10 cellular contexts compared by ENCODE assay signal in the genomic region with DNA sequence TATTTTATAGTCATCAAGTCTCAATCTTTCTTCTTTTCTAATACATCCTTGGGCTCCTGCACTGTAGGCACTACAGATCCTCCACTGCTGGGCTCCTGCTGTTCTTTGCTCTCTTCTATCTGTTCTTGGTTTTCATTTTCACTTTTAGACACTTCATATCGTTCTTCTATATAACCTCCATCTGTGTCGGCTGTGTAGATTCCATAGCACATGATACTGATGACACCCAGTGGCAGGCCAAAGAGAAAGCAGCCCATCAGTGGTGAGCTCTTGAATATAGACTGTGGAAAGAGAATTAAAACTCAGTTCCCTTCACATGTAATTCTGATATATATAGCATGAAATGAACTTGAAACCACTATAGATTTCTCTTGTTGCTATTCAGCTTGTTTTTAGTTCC. TPM values are rescaled to one million over a fixed set of nuclear protein-coding genes. Genes with fewer than 3 reads are reported as not detected.
A peak's percentile ranks its signal among the peaks of the same experiment; 100 is the strongest.
DNase-seq lines count a peak whose midpoint lies in the region; ATAC-seq and TF ChIP-seq lines count a peak whose summit lies in the region.
"Had no signal": no experiment of that assay in that cellular context is flagged by ENCODE, and none has a peak within 500 bp of the region (broad histone marks: within the 10 kb centered on the region; RNA-seq: fewer than 3 reads in every experiment).

No MANE protein-coding gene starts in this region.

- TF ChIP-seq CTCF in OCI-LY1 (IDR thresholded peaks at IDR 0.05; ENCODE audit: low read length) = peak; percentile 20; the same call in 1 of the 2 replicates
- no peak for TF ChIP-seq CTCF in lower leg skin (IDR thresholded peaks at IDR 0.05)
- no peak for TF ChIP-seq CTCF in esophagus muscularis mucosa (IDR thresholded peaks at IDR 0.05)

- peaks cover 8% of the 10 kb centered on the region for H3K4me1 Mint-ChIP-seq in activated CD8-positive, alpha-beta memory T cell treated with anti-CD3 and anti-CD28 coated beads, Interleukin-2, amount 10 ng/mL, durations not matched to agents 7 days and 5 days
- H3K4me1 Mint-ChIP-seq in stimulated activated effector memory CD8-positive, alpha-beta T cell treated with anti-CD3 and anti-CD28 coated beads, Interleukin-12 subunit alpha, Interleukin-12 subunit beta, amount 100 ng/mL, for 72 hours = no peaks in the 10 kb centered on the region

- peak; percentile 99 for ATAC-seq in activated CD8-positive, alpha-beta memory T cell treated with anti-CD3 and anti-CD28 coated beads, Interleukin-2, amount 10 ng/mL, durations not matched to agents 7 days and 5 days
- ATAC-seq in HG02623 (IDR thresholded peaks at IDR 0.05; ENCODE audit: unreplicated experiment) = peak; percentile 75
- ATAC-seq in stimulated activated effector memory CD8-positive, alpha-beta T cell treated with anti-CD3 and anti-CD28 coated beads, Interleukin-12 subunit alpha, Interleukin-12 subunit beta, amount 100 ng/mL, for 72 hours = peak; percentile 62

- H3K9me2 ChIP-seq in OCI-LY1 (ENCODE audit: low read depth, low read length) = no peaks in the 10 kb centered on the region

- no peaks in the 10 kb centered on the region for H3K9me3 Mint-ChIP-seq in activated CD8-positive, alpha-beta memory T cell treated with anti-CD3 and anti-CD28 coated beads, Interleukin-2, amount 10 ng/mL, durations not matched to agents 7 days and 5 days (ENCODE audit: low read depth)
- no peaks in the 10 kb centered on the region for H3K9me3 Mint-ChIP-seq in stimulated activated effector memory CD8-positive, alpha-beta T cell treated with anti-CD3 and anti-CD28 coated beads, Interleukin-12 subunit alpha, Interleukin-12 subunit beta, amount 100 ng/mL, for 72 hours

- no peak overlapping the region for H3K4me2 ChIP-seq in OCI-LY1 (ENCODE audit: low read length)

- TF ChIP-seq POLR2A in lower leg skin (IDR thresholded peaks at IDR 0.05) = no peak
- TF ChIP-seq POLR2A in esophagus muscularis mucosa (IDR thresholded peaks at IDR 0.05; ENCODE audit: low read depth) = no peak

- H3K36me3 ChIP-seq in OCI-LY1 (ENCODE audit: insufficient read depth, low read length) (peaks cover 60% of the 10 kb centered on the region), esophagus muscularis mucosa (peaks cover 7 to 58% (median 37%) of the 10 kb centered on the region in 4 donors)

- no peak overlapping the region for H2AFZ ChIP-seq in OCI-LY1 (ENCODE audit: low read length)

- H3K79me2 ChIP-seq in OCI-LY1 (ENCODE audit: insufficient read depth, low read length) = no peaks in the 10 kb centered on the region

- H3K27me3 ChIP-seq in OCI-LY1 (ENCODE audit: insufficient read depth, low read length) (no peaks in the 10 kb centered on the region), esophagus muscularis mucosa (no peaks in the 10 kb centered on the region)
- H3K27me3 ChIP-seq: BE2C had no signal

- no peaks in the 10 kb centered on the region for H3K4me1 ChIP-seq in OCI-LY1 (ENCODE audit: insufficient read depth, low read length, severe bottlenecking)
- H3K4me1 ChIP-seq in esophagus muscularis mucosa = peaks cover 0 to 11% (median 9%) of the 10 kb centered on the region in 4 donors
- H3K4me1 ChIP-seq: BE2C had no signal

- no peak overlapping the region for H3K27ac ChIP-seq in OCI-LY1 (ENCODE audit: low read depth, low read length, poor library complexity, severe bottlenecking)
- H3K27ac ChIP-seq in esophagus muscularis mucosa (replicated peaks in 1 of 4) = no peak overlapping the region

- no peak overlapping the region for H3K9ac ChIP-seq in OCI-LY1 (ENCODE audit: low read length)

- no peak overlapping the region for H3K4me3 Mint-ChIP-seq in activated CD8-positive, alpha-beta memory T cell treated with anti-CD3 and anti-CD28 coated beads, Interleukin-2, amount 10 ng/mL, durations not matched to agents 7 days and 5 days
- no peak overlapping the region for H3K4me3 Mint-ChIP-seq in stimulated activated effector memory CD8-positive, alpha-beta T cell treated with anti-CD3 and anti-CD28 coated beads, Interleukin-12 subunit alpha, Interleukin-12 subunit beta, amount 100 ng/mL, for 72 hours

- H3K27me3 Mint-ChIP-seq in activated CD8-positive, alpha-beta memory T cell treated with anti-CD3 and anti-CD28 coated beads, Interleukin-2, amount 10 ng/mL, durations not matched to agents 7 days and 5 days = no peaks in the 10 kb centered on the region

- no peaks in the 10 kb centered on the region for H4K20me1 ChIP-seq in OCI-LY1 (ENCODE audit: insufficient read depth, low read length)

- DNase-seq in activated CD8-positive, alpha-beta memory T cell treated with anti-CD3 and anti-CD28 coated beads, Interleukin-2, amount 10 ng/mL, durations not matched to agents 7 days and 5 days = peak; percentile 56
- no peak for DNase-seq in activated CD8-positive, alpha-beta memory T cell treated with anti-CD3 and anti-CD28 coated beads for 24 hours
- no peak for DNase-seq in stimulated activated effector memory CD8-positive, alpha-beta T cell treated with anti-CD3 and anti-CD28 coated beads, Interleukin-12 subunit alpha, Interleukin-12 subunit beta, amount 100 ng/mL, for 72 hours (ENCODE audit: low spot score in 2 of 2)
- no peak for DNase-seq in lower leg skin (ENCODE audit: low spot score in 2 of 2)
- DNase-seq in esophagus muscularis mucosa (ENCODE audit: extremely low spot score) = no peak
- DNase-seq in NCI-H1092 (lab: John Stamatoyannopoulos, UW) = no peak
- DNase-seq: activated T-cell treated with anti-CD3 and anti-CD28 coated beads, Interleukin-2, amount 50 U/mL, for 1 hour; BE2C had no signal

- H3K36me3 Mint-ChIP-seq in activated CD8-positive, alpha-beta memory T cell treated with anti-CD3 and anti-CD28 coated beads, Interleukin-2, amount 10 ng/mL, durations not matched to agents 7 days and 5 days = peaks cover 29% of the 10 kb centered on the region
- peaks cover 83% of the 10 kb centered on the region for H3K36me3 Mint-ChIP-seq in stimulated activated effector memory CD8-positive, alpha-beta T cell treated with anti-CD3 and anti-CD28 coated beads, Interleukin-12 subunit alpha, Interleukin-12 subunit beta, amount 100 ng/mL, for 72 hours

- intact Hi-C loops in lower leg skin (cut with DNase I; ENCODE audit: low total_unique reads) (no loop called here), esophagus muscularis mucosa (cut with DNase I) (no loop called here)

- WGBS in lower leg skin, 2 donors = 67 to 70% methylated on average over 2 of the region's 2 CpGs
- 68% methylated on average over 2 of the region's 2 CpGs for WGBS in esophagus muscularis mucosa

- CTCF ChIA-PET in activated CD8-positive, alpha-beta memory T cell treated with anti-CD3 and anti-CD28 coated beads, Interleukin-2, amount 10 ng/mL, durations not matched to agents 7 days and 5 days (lab: Charles Lee) = interaction anchor here (0.7 to 1.6 kb wide), 4 partner anchors 10 to 79 kb away, joined by 3 to 7 read pairs (median 3); no protein-coding TSS in a partner anchor

- H3K27ac Mint-ChIP-seq in activated CD8-positive, alpha-beta memory T cell treated with anti-CD3 and anti-CD28 coated beads, Interleukin-2, amount 10 ng/mL, durations not matched to agents 7 days and 5 days = peak overlapping the region; percentile 65
- H3K27ac Mint-ChIP-seq in stimulated activated effector memory CD8-positive, alpha-beta T cell treated with anti-CD3 and anti-CD28 coated beads, Interleukin-12 subunit alpha, Interleukin-12 subunit beta, amount 100 ng/mL, for 72 hours = peak overlapping the region; percentile 1

- H3K4me3 ChIP-seq in OCI-LY1 (ENCODE audit: low read depth, low read length, poor library complexity, severe bottlenecking) (no peak overlapping the region), lower leg skin (ENCODE audit: low read depth, poor library complexity, severe bottlenecking) (no peak overlapping the region), esophagus muscularis mucosa (no peak overlapping the region)

- H3F3A ChIP-seq in OCI-LY1 (ENCODE audit: insufficient read depth, low read length) = no peaks in the 10 kb centered on the region

- H3K9me3 ChIP-seq in OCI-LY1 (ENCODE audit: low read length) (no peaks in the 10 kb centered on the region), esophagus muscularis mucosa (no peaks in the 10 kb centered on the region)
- H3K9me3 ChIP-seq: BE2C had no signal

- TF ChIP-seq EP300 in esophagus muscularis mucosa (IDR thresholded peaks at IDR 0.05) = no peak

RNA-seq across cellular contexts. Expression of a gene that starts 38.0 kb away (rescaled TPM):
- total RNA-seq in activated CD8-positive, alpha-beta memory T cell treated with anti-CD3 and anti-CD28 coated beads, Interleukin-2, amount 10 ng/mL, durations not matched to agents 7 days and 5 days = 10 to 100 TPM; 50.3 to 65.4 TPM
- total RNA-seq in lower leg skin (10 to 100 TPM; 20.6 to 28.9 (median 23.4) TPM), esophagus muscularis mucosa (10 to 100 TPM; 29.0 to 39.5 (median 31.3) TPM)
